In the genomic region with DNA sequence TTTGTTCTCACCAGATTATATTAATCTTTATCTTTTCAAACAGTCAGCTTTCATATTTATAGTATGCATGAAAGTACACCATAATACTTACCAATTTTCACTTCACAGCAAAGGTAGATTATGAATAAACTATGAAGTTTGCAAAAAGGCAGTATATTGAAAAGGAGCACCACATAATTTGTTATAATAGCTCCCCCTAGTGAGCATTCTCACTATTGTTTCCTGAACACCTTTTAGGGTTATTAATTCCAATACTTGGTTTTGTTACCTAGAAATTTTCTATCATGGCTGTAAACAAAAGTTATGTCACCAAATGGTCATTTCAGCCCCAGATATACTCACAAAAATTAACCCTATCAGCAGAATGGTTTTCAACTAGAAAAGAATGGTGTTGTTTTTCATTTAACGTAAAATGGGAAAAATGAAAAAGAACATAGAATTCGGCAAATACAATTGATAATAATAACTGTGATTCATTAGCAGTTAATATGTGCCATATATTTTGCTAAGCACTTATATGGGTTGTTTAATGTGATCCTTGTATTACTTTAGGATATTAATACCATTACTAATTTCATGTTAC, we compare ENCODE assay signal across 10 cellular contexts. TPM values are rescaled to one million over a fixed set of nuclear protein-coding genes. Genes with fewer than 3 reads are reported as not detected.
A peak's percentile ranks its signal among the peaks of the same experiment; 100 is the strongest.
DNase-seq lines count a peak whose midpoint lies in the region; ATAC-seq and TF ChIP-seq lines count a peak whose summit lies in the region.
"Had no signal": no experiment of that assay in that cellular context is flagged by ENCODE, and none has a peak within 500 bp of the region (broad histone marks: within the 10 kb centered on the region; RNA-seq: fewer than 3 reads in every experiment).

No MANE protein-coding gene starts in this region.

- peaks cover 17% of the 10 kb centered on the region for H3K27me3 Mint-ChIP-seq in activated CD4-positive, alpha-beta T cell treated with anti-CD3 and anti-CD28 coated beads for 36 hours

- intact Hi-C loops in upper lobe of right lung (cut with DNase I), result no loop called here
- intact Hi-C loops in activated CD4-positive, alpha-beta T cell treated with anti-CD3 and anti-CD28 coated beads for 36 hours (cut with DNase I, micrococcal nuclease), result loop anchor here (1.0 to 2.0 kb wide), 2 partner anchors 884 to 885 kb away; no protein-coding TSS in a partner anchor

- CTCF ChIA-PET in activated CD4-positive, alpha-beta T cell treated with anti-CD3 and anti-CD28 coated beads for 36 hours (lab: Charles Lee), result interaction anchor here (0.6 to 1.7 kb wide), 11 partner anchors 9 to 985 kb away, joined by 3 to 7 read pairs (median 4); no protein-coding TSS in a partner anchor

- no peaks in the 10 kb centered on the region for H3K36me3 Mint-ChIP-seq in activated CD4-positive, alpha-beta T cell treated with anti-CD3 and anti-CD28 coated beads for 36 hours (ENCODE audit: low read depth)
- H3K36me3 Mint-ChIP-seq: CD8-positive, alpha-beta memory T cell had no signal

- DNase-seq in NCI-H1417 (lab: John Stamatoyannopoulos, UW), result peak; percentile 4 to 64 (median 63)
- no peak for DNase-seq in NCI-H1417 treated with DMSO at 0.1 percent for 48 hours (lab: John Stamatoyannopoulos, UW)
- DNase-seq in SK-MEL-5 (ENCODE audit: low read depth, low spot score), result peak; percentile 50
- DNase-seq in germinal center (ENCODE audit: low spot score), result peak; percentile 5
- DNase-seq in upper lobe of right lung, result no peak
- no peak for DNase-seq in stimulated activated CD4-positive, alpha-beta T cell treated with anti-CD3 and anti-CD28 coated beads, Interleukin-4, amount 100 ng/mL, for 4 hours
- no peak for DNase-seq in activated CD4-positive, alpha-beta T cell treated with anti-CD3 and anti-CD28 coated beads for 36 hours

- no peaks in the 10 kb centered on the region for H3K4me1 ChIP-seq in upper lobe of right lung

- no peak overlapping the region for H3K4me3 ChIP-seq in upper lobe of right lung

- no peaks in the 10 kb centered on the region for H3K4me1 Mint-ChIP-seq in activated CD4-positive, alpha-beta T cell treated with anti-CD3 and anti-CD28 coated beads for 36 hours
- H3K4me1 Mint-ChIP-seq: CD8-positive, alpha-beta memory T cell had no signal

- peak; percentile 73 for ATAC-seq in HG02885 (IDR thresholded peaks at IDR 0.05; ENCODE audit: poor library complexity, unreplicated experiment)
- ATAC-seq in upper lobe of right lung, result no peak
- no peak for ATAC-seq in activated CD4-positive, alpha-beta T cell treated with anti-CD3 and anti-CD28 coated beads for 36 hours

- H3K4me3 Mint-ChIP-seq in activated CD4-positive, alpha-beta T cell treated with anti-CD3 and anti-CD28 coated beads for 36 hours, result no peak overlapping the region
- H3K4me3 Mint-ChIP-seq: CD8-positive, alpha-beta memory T cell had no signal

- POLR2A ChIA-PET in activated CD4-positive, alpha-beta T cell treated with anti-CD3 and anti-CD28 coated beads for 36 hours (lab: Charles Lee), result no interaction called here

- no peak overlapping the region for H3K27ac Mint-ChIP-seq in activated CD4-positive, alpha-beta T cell treated with anti-CD3 and anti-CD28 coated beads for 36 hours
- H3K27ac Mint-ChIP-seq: CD8-positive, alpha-beta memory T cell had no signal

- no peaks in the 10 kb centered on the region for H3K36me3 ChIP-seq in upper lobe of right lung

- no peaks in the 10 kb centered on the region for H3K9me3 ChIP-seq in upper lobe of right lung

- in situ Hi-C loops in SK-MEL-5 (cut with HindIII; ENCODE audit: low pct_unique_long_range_greater_than_20kb, low sequenced_read_pairs), result no loop called here

- H3K27me3 ChIP-seq in upper lobe of right lung, result no peaks in the 10 kb centered on the region

- TF ChIP-seq CTCF in upper lobe of right lung (IDR thresholded peaks at IDR 0.05), result peak; percentile 66

- H3K9me3 Mint-ChIP-seq in activated CD4-positive, alpha-beta T cell treated with anti-CD3 and anti-CD28 coated beads for 36 hours (ENCODE audit: low read depth), result no peaks in the 10 kb centered on the region

- no peak overlapping the region for H3K27ac ChIP-seq in upper lobe of right lung

RNA-seq across cellular contexts. Expression of gene NKX6-1, which starts 30.2 kb away (rescaled TPM):
- 0.11 and 0.61 TPM in 2 replicates for total RNA-seq in SK-MEL-5 (2014; rRNA removed; shearing (Covaris generic))
- polyA plus RNA-seq in SK-MEL-5 (2015; cell fraction: cytosol; rRNA removed), result 1.1 and 3.0 TPM in 2 replicates
- 0.37 and 2.1 TPM in 2 replicates for polyA plus RNA-seq in SK-MEL-5 (2015; cell fraction: nucleus; rRNA removed)
- total RNA-seq in upper lobe of right lung, result not detected
- not detected for total RNA-seq in activated CD4-positive, alpha-beta T cell treated with anti-CD3 and anti-CD28 coated beads for 36 hours
- total RNA-seq: activated CD8-positive, alpha-beta memory T cell treated with anti-CD3 and anti-CD28 coated beads for 36 hours; CD8-positive, alpha-beta memory T cell had no signal
- polyA plus RNA-seq: CD8-positive, alpha-beta memory T cell had no signal

RNA-seq across cellular contexts. Expression of gene CDS1, which starts 53.7 kb away (rescaled TPM):
- total RNA-seq in SK-MEL-5 (2014; rRNA removed; shearing (Covaris generic)), result 0.13 and 0.32 TPM in 2 replicates
- 0.38 and 0.53 TPM in 2 replicates for polyA plus RNA-seq in SK-MEL-5 (2015; cell fraction: cytosol; rRNA removed)
- polyA plus RNA-seq in SK-MEL-5 (2015; cell fraction: nucleus; rRNA removed), result 0.16 and 0.91 TPM in 2 replicates
- total RNA-seq in upper lobe of right lung, result 25.1 TPM
- under 1 TPM; 0.12 to 0.21 TPM for total RNA-seq in activated CD4-positive, alpha-beta T cell treated with anti-CD3 and anti-CD28 coated beads for 36 hours

Comparison
In these comparisons a context has a peak if more than half of its experiments do, and no peak if none do; other contexts are left out.
1. DNase-seq: peak in NCI-H1417 (3 of 3), SK-MEL-5 (single experiment) and germinal center (single experiment); none in NCI-H1417 treated with DMSO at 0.1 percent for 48 hours (single experiment), upper lobe of right lung (single experiment), stimulated activated CD4-positive, alpha-beta T cell treated with anti-CD3 and anti-CD28 coated beads, Interleukin-4, amount 100 ng/mL, for 4 hours (0 of 2) and activated CD4-positive, alpha-beta T cell treated with anti-CD3 and anti-CD28 coated beads for 36 hours (single experiment).
2. RNA of gene CDS1, which starts 53.7 kb away (total RNA-seq): 25.1 TPM in upper lobe of right lung (single experiment); 0.12 to 0.21 TPM in activated CD4-positive, alpha-beta T cell treated with anti-CD3 and anti-CD28 coated beads for 36 hours and 0.13 to 0.32 TPM in SK-MEL-5; every median in the first group is over 10 times any median in the second.